8 cellular contexts compared by ENCODE assay signal in genomic region chr4:82797591-82798081, GRCh38. TPM values are rescaled to one million over a fixed set of nuclear protein-coding genes. Genes with fewer than 3 reads are reported as not detected.
DNase-seq lines count a peak whose midpoint lies in the region; ATAC-seq and TF ChIP-seq lines count a peak whose summit lies in the region.

No MANE protein-coding gene starts in this region.

- TF ChIP-seq CTCF in GM10248 (IDR thresholded peaks at IDR 0.05; ENCODE audit: control extremely low read depth, extremely low read depth, low read depth, missing control alignments): no peak
- peak in 1 of 56 donors; percentile 9 for TF ChIP-seq CTCF in dorsolateral prefrontal cortex (IDR thresholded peaks at IDR 0.05 in 54 of 56, conservative IDR thresholded peaks at IDR 0.05 in 2 of 56; ENCODE audit: low read depth in 1 of 56, partially characterized antibody in 56 of 56)
- no peak for TF ChIP-seq CTCF in tibial artery (IDR thresholded peaks at IDR 0.05)

- H3K27ac Mint-ChIP-seq in memory B cell: no peak overlapping the region

- H3K27me3 ChIP-seq in dorsolateral prefrontal cortex (no peaks in the 10 kb centered on the region), tibial artery (no peaks in the 10 kb centered on the region)

- ATAC-seq in memory B cell (ENCODE audit: low read depth) (no peak), HG03139 (IDR thresholded peaks at IDR 0.05; ENCODE audit: unreplicated experiment) (no peak), GM19035 (IDR thresholded peaks at IDR 0.05; ENCODE audit: unreplicated experiment) (no peak), HG02678 (IDR thresholded peaks at IDR 0.05; ENCODE audit: unreplicated experiment) (no peak)

- H3K27me3 Mint-ChIP-seq in memory B cell: peaks cover 20% of the 10 kb centered on the region

- POLR2A ChIA-PET in GM10248 (lab: Yijun Ruan, JAX): no interaction called here

- no peaks in the 10 kb centered on the region for H3K36me3 Mint-ChIP-seq in memory B cell

- no peaks in the 10 kb centered on the region for H3K9me3 Mint-ChIP-seq in memory B cell

- H3K4me3 ChIP-seq in dorsolateral prefrontal cortex (peak overlapping the region; percentile 49 to 94 (median 86)), tibial artery (peak overlapping the region; percentile 84 to 89)

- H3K27ac ChIP-seq in dorsolateral prefrontal cortex (peak overlapping the region; percentile 20 to 97 (median 92)), tibial artery (peak overlapping the region in 1 of 2 donors; percentile 56)

- DNase-seq in GM10248 (ENCODE audit: extremely low spot score) (peak; percentile 29), NCI-H69 (lab: John Stamatoyannopoulos, UW) (peak; percentile 58), dorsolateral prefrontal cortex (peak in 4 of 10 donors; percentile 22 to 74 (median 64)), memory B cell (ENCODE audit: low spot score in 2 of 2) (no peak), tibial artery (no peak)

- H3K4me1 Mint-ChIP-seq in memory B cell: peaks cover 11% of the 10 kb centered on the region

- peaks cover 0 to 27% (median 16%) of the 10 kb centered on the region in 4 donors for H3K4me1 ChIP-seq in tibial artery

- H3K9me3 ChIP-seq in tibial artery: no peaks in the 10 kb centered on the region

- intact Hi-C loops in dorsolateral prefrontal cortex (cut with DNase I): loop anchor here (2.0 to 10.0 kb wide), 7 partner anchors 27 to 335 kb away; partner anchors contain the start of genes LIN54 (in 1 of the 2) and TMEM150C (in 1 of the 2)
- intact Hi-C loops in tibial artery (cut with DNase I; ENCODE audit: low total_unique reads): loop anchor here (10.0 kb wide), 1 partner anchor 333 kb away; no protein-coding TSS in a partner anchor

- no peaks in the 10 kb centered on the region for H3K36me3 ChIP-seq in tibial artery

- CTCF ChIA-PET in GM10248 (lab: Yijun Ruan, JAX): interaction anchor here (1.5 kb wide), 1 partner anchor 12 kb away, joined by 4 read pairs; no protein-coding TSS in a partner anchor

- peak overlapping the region; percentile 78 for H3K4me3 Mint-ChIP-seq in memory B cell

RNA-seq across cellular contexts. Expression of gene SCD5, which starts 1.0 kb away (rescaled TPM):
- total RNA-seq in dorsolateral prefrontal cortex: 100 to 1,000 TPM; 191 to 439 (median 289) TPM

Comparison
In these comparisons a context has a peak if more than half of its experiments do, and no peak if none do; other contexts are left out.
1. DNase-seq: peak in GM10248 (single experiment) and NCI-H69 (single experiment); none in memory B cell (0 of 2) and tibial artery (0 of 2).